Comparison of ENCODE assay signal across 35 cellular contexts in the genomic region with DNA sequence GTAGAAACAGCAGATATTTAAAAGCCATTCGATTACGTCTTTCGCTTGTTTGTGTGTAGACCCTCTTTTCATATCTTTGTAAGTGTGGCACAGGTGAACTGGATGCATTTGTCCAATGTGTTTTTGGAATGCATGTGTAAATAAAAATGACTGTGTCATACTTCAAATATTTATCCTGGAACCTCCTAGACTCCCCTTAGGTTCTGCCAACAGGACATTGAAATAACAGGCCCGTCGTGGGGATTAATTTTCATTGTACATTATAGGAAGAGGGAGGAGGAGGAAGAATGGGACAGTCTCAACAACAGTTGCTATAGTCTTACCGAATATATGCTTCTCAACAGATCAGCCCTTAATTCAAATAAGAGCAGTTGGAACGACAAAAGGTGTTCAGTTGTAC.
"Had no signal": no experiment of that assay in that cellular context is flagged by ENCODE, and none has a peak within 500 bp of the region (broad histone marks: within the 10 kb centered on the region; RNA-seq: fewer than 3 reads in every experiment).

No MANE protein-coding gene starts in this region.

- ATAC-seq: activated CD4-positive, alpha-beta T cell treated with anti-CD3 and anti-CD28 coated beads for 36 hours; activated CD8-positive, alpha-beta memory T cell treated with anti-CD3 and anti-CD28 coated beads, Interleukin-2, amount 10 ng/mL, durations not matched to agents 7 days and 5 days; activated CD8-positive, alpha-beta T cell treated with anti-CD3 and anti-CD28 coated beads, Interleukin-2, amount 10 ng/mL, durations not matched to agents 7 days and 5 days; activated naive CD8-positive, alpha-beta T cell treated with anti-CD3 and anti-CD28 coated beads, Interleukin-2, amount 50 U/mL, for 24 hours; body of pancreas; esophagus mucosa; T-helper 17 cell had no signal

- H3K9me3 ChIP-seq: adrenal gland, body of pancreas had no signal

- H3K9me3 Mint-ChIP-seq: activated CD4-positive, alpha-beta memory T cell treated with anti-CD3 and anti-CD28 coated beads for 36 hours; activated naive CD4-positive, alpha-beta T cell treated with anti-CD3 and anti-CD28 coated beads for 36 hours; activated naive CD4-positive, alpha-beta T cell treated with anti-CD3 and anti-CD28 coated beads, Interleukin-2, amount 50 U/mL, for 24 hours; activated naive CD8-positive, alpha-beta T cell treated with anti-CD3 and anti-CD28 coated beads, Interleukin-2, amount 50 U/mL, for 24 hours; activated T-helper 1 cell treated with anti-CD3 and anti-CD28 coated beads, Interleukin-12 subunit alpha, Interleukin-12 subunit beta, Interleukin-2, Interleukin-4 antibody, amounts not matched to agents 30 ng/mL and 10 ng/mL and 1 ng/mL, durations not matched to agents 14 hours and 24 hours and 36 hours; activated T-helper 2 cell treated with anti-CD3 and anti-CD28 coated beads, Interferon-gamma antibody, Interleukin-2, Interleukin-4, amounts not matched to agents 10 μg/mL and 5 μg/mL and 100 μg/mL, durations not matched to agents 14 hours and 24 hours and 36 hours; central memory CD8-positive, alpha-beta T cell; dendritic cell treated with granulocyte-macrophage colony-stimulating factor and Interleukin-4, amounts not matched to agents 40 ng/mL and 50 ng/mL, for 4 days; T-helper 2 cell treated with Interferon-gamma antibody and Interleukin-4, amounts not matched to agents 5 μg/mL and 100 μg/mL, for 36 hours had no signal

- H3K36me3 ChIP-seq: adrenal gland had no signal

- FAIRE-seq: frontal cortex had no signal

- H3K4me3 ChIP-seq: adrenal gland, body of pancreas, coronary artery, dorsolateral prefrontal cortex had no signal

- H3K36me3 Mint-ChIP-seq: activated CD4-positive, alpha-beta memory T cell treated with anti-CD3 and anti-CD28 coated beads for 36 hours; activated naive CD4-positive, alpha-beta T cell treated with anti-CD3 and anti-CD28 coated beads, Interleukin-2, amount 50 U/mL, for 24 hours had no signal

- H3K4me3 Mint-ChIP-seq: activated CD4-positive, alpha-beta memory T cell treated with anti-CD3 and anti-CD28 coated beads for 36 hours; activated CD4-positive, alpha-beta T cell treated with anti-CD3 and anti-CD28 coated beads for 36 hours; activated CD4-positive, alpha-beta T cell treated with anti-CD3 and anti-CD28 coated beads, Interleukin-2, amount 10 ng/mL, durations not matched to agents 24 days and 14 days; activated CD8-positive, alpha-beta memory T cell treated with anti-CD3 and anti-CD28 coated beads, Interleukin-2, amount 10 ng/mL, durations not matched to agents 7 days and 5 days; activated CD8-positive, alpha-beta T cell treated with anti-CD3 and anti-CD28 coated beads, Interleukin-2, amount 10 ng/mL, durations not matched to agents 7 days and 5 days; activated naive CD4-positive, alpha-beta T cell treated with anti-CD3 and anti-CD28 coated beads for 36 hours; activated naive CD4-positive, alpha-beta T cell treated with anti-CD3 and anti-CD28 coated beads, Interleukin-2, amount 50 U/mL, for 24 hours; activated naive CD8-positive, alpha-beta T cell treated with anti-CD3 and anti-CD28 coated beads for 36 hours; activated naive CD8-positive, alpha-beta T cell treated with anti-CD3 and anti-CD28 coated beads, Interleukin-2, amount 50 U/mL, for 24 hours; activated T-helper 1 cell treated with anti-CD3 and anti-CD28 coated beads, Interleukin-12 subunit alpha, Interleukin-12 subunit beta, Interleukin-2, Interleukin-4 antibody, amounts not matched to agents 30 ng/mL and 10 ng/mL and 1 ng/mL, durations not matched to agents 14 hours and 24 hours and 36 hours; central memory CD8-positive, alpha-beta T cell; dendritic cell treated with granulocyte-macrophage colony-stimulating factor and Interleukin-4, amounts not matched to agents 40 ng/mL and 50 ng/mL, for 4 days; endodermal cell; T-helper 17 cell; T-helper 2 cell treated with Interferon-gamma antibody and Interleukin-4, amounts not matched to agents 5 μg/mL and 100 μg/mL, for 36 hours had no signal

- H3K4me1 ChIP-seq: adrenal gland had no signal

- H3K27ac Mint-ChIP-seq: activated CD4-positive, alpha-beta memory T cell treated with anti-CD3 and anti-CD28 coated beads for 36 hours; activated CD4-positive, alpha-beta T cell treated with anti-CD3 and anti-CD28 coated beads for 36 hours; activated CD4-positive, alpha-beta T cell treated with anti-CD3 and anti-CD28 coated beads, Interleukin-2, amount 10 ng/mL, durations not matched to agents 24 days and 14 days; activated CD8-positive, alpha-beta memory T cell treated with anti-CD3 and anti-CD28 coated beads, Interleukin-2, amount 10 ng/mL, durations not matched to agents 7 days and 5 days; activated CD8-positive, alpha-beta T cell treated with anti-CD3 and anti-CD28 coated beads, Interleukin-2, amount 10 ng/mL, durations not matched to agents 7 days and 5 days; activated naive CD4-positive, alpha-beta T cell treated with anti-CD3 and anti-CD28 coated beads for 36 hours; activated naive CD4-positive, alpha-beta T cell treated with anti-CD3 and anti-CD28 coated beads, Interleukin-2, amount 50 U/mL, for 24 hours; activated naive CD8-positive, alpha-beta T cell treated with anti-CD3 and anti-CD28 coated beads for 36 hours; activated naive CD8-positive, alpha-beta T cell treated with anti-CD3 and anti-CD28 coated beads, Interleukin-2, amount 50 U/mL, for 24 hours; activated T-helper 1 cell treated with anti-CD3 and anti-CD28 coated beads, Interleukin-12 subunit alpha, Interleukin-12 subunit beta, Interleukin-2, Interleukin-4 antibody, amounts not matched to agents 30 ng/mL and 10 ng/mL and 1 ng/mL, durations not matched to agents 14 hours and 24 hours and 36 hours; activated T-helper 2 cell treated with anti-CD3 and anti-CD28 coated beads, Interferon-gamma antibody, Interleukin-2, Interleukin-4, amounts not matched to agents 10 μg/mL and 5 μg/mL and 100 μg/mL, durations not matched to agents 14 hours and 24 hours and 36 hours; dendritic cell treated with granulocyte-macrophage colony-stimulating factor and Interleukin-4, amounts not matched to agents 40 ng/mL and 50 ng/mL, for 4 days; endodermal cell; T-helper 17 cell; T-helper 2 cell treated with Interferon-gamma antibody and Interleukin-4, amounts not matched to agents 5 μg/mL and 100 μg/mL, for 36 hours had no signal

- DNase-seq: activated CD4-positive, alpha-beta memory T cell treated with anti-CD3 and anti-CD28 coated beads for 36 hours; activated CD4-positive, alpha-beta T cell treated with anti-CD3 and anti-CD28 coated beads for 36 hours; activated CD4-positive, alpha-beta T cell treated with anti-CD3 and anti-CD28 coated beads, Interleukin-2, amount 10 ng/mL, durations not matched to agents 24 days and 14 days; activated CD4-positive, CD25-positive, alpha-beta regulatory T cell; activated CD4-positive, CD25-positive, alpha-beta regulatory T cell treated with anti-CD3 and anti-CD28 coated beads, Interleukin-2, amount 50 U/mL, for 72 hours; activated CD8-positive, alpha-beta memory T cell treated with anti-CD3 and anti-CD28 coated beads, Interleukin-2, amount 10 ng/mL, durations not matched to agents 7 days and 5 days; activated CD8-positive, alpha-beta memory T cell treated with anti-CD3 and anti-CD28 coated beads, Interleukin-2, amount 50 U/mL, for 4 hours; activated CD8-positive, alpha-beta T cell treated with anti-CD3 and anti-CD28 coated beads, Interleukin-2, amount 10 ng/mL, durations not matched to agents 7 days and 5 days; activated effector memory CD4-positive, alpha-beta T cell treated with anti-CD3 and anti-CD28 coated beads, Interleukin-2, amount 50 U/mL, for 16 hours; activated naive CD4-positive, alpha-beta T cell treated with anti-CD3 and anti-CD28 coated beads for 36 hours; activated naive CD8-positive, alpha-beta T cell treated with anti-CD3 and anti-CD28 coated beads for 36 hours; activated naive CD8-positive, alpha-beta T cell treated with anti-CD3 and anti-CD28 coated beads, Interleukin-2, amount 50 U/mL, for 24 hours; activated T-cell treated with anti-CD3 and anti-CD28 coated beads, Interleukin-2, amount 50 U/mL, for 1 hour; activated T-cell treated with anti-CD3 and anti-CD28 coated beads, Interleukin-2, amount 50 U/mL, for 48 hours; adrenal gland; amygdala; aorta; body of pancreas; dorsolateral prefrontal cortex; effector memory CD4-positive, alpha-beta T cell; endodermal cell; foreskin fibroblast; head of caudate nucleus; T-helper 1 cell; T-helper 17 cell; T1000 had no signal

- H3K27ac ChIP-seq: adrenal gland, body of pancreas, coronary artery, dorsolateral prefrontal cortex had no signal
